19 cellular contexts compared by ENCODE assay signal in the genomic region with DNA sequence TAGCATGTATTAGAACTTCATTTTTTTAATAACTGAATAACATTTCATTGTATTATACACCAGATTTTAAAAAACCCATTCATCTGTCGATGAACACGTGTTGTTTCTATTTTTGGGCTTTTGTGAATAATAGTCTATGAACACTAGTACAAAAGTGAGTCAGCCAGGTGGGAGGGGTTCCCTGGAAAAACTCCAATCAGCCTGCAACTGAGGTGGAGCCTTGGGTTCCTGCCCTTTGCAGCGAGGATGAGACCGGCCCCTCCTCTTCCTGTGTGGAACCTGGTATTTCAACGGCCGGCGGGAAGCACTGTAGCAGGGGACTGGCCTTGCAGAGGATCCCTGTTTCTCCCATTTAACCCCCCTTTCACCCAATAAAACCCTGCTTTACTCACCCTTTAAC. TPM values are rescaled to one million over a fixed set of nuclear protein-coding genes. Genes with fewer than 3 reads are reported as not detected.
DNase-seq lines count a peak whose midpoint lies in the region; ATAC-seq and TF ChIP-seq lines count a peak whose summit lies in the region.
"Had no signal": no experiment of that assay in that cellular context is flagged by ENCODE, and none has a peak within 500 bp of the region (broad histone marks: within the 10 kb centered on the region; RNA-seq: fewer than 3 reads in every experiment).

No MANE protein-coding gene starts in this region.

- no peaks in the 10 kb centered on the region for H3F3A ChIP-seq in PC-3 (ENCODE audit: low read length, unreplicated experiment)

- H3K36me3 ChIP-seq in PC-3 (ENCODE audit: low read depth, low read length) = no peaks in the 10 kb centered on the region
- no peaks in the 10 kb centered on the region for H3K36me3 ChIP-seq in mesenchymal stem cell (ENCODE audit: control insufficient read depth in 1 of 2, insufficient read depth in 2 of 2, low read depth in 1 of 2, low read length in 2 of 2)
- no peaks in the 10 kb centered on the region for H3K36me3 ChIP-seq in body of pancreas (replicated peaks in 1 of 2; ENCODE audit: insufficient read depth in 1 of 2, low read depth in 2 of 2)

- H3K9me3 ChIP-seq in PC-3 (ENCODE audit: low read length) (no peaks in the 10 kb centered on the region), mesenchymal stem cell (ENCODE audit: control insufficient read depth, low read length) (peaks cover 9% of the 10 kb centered on the region), body of pancreas (no peaks in the 10 kb centered on the region)

- H3K4me2 ChIP-seq in PC-3 (ENCODE audit: low read length) (no peak overlapping the region), mesenchymal stem cell (ENCODE audit: low read length, poor library complexity, severe bottlenecking) (no peak overlapping the region)
- H3K4me2 ChIP-seq: KMS-11 had no signal

- POLR2A ChIA-PET in PC-3 (lab: Charles Lee; ENCODE audit: unreplicated experiment) = no interaction called here

- H2BK120ac ChIP-seq in mesenchymal stem cell (ENCODE audit: low read depth, low read length) = no peak overlapping the region

- H2BK5ac ChIP-seq in mesenchymal stem cell (ENCODE audit: low read depth, low read length, poor library complexity, severe bottlenecking) = no peak overlapping the region

- H3K27ac ChIP-seq in PC-3 (ENCODE audit: low read length) (no peak overlapping the region), mesenchymal stem cell (ENCODE audit: low read length, poor library complexity, severe bottlenecking) (peak overlapping the region; percentile 15), body of pancreas (no peak overlapping the region)
- H3K27ac ChIP-seq: KMS-11 had no signal

- CTCF ChIA-PET in PC-3 (lab: Charles Lee) = no interaction called here

- H3K23ac ChIP-seq in mesenchymal stem cell (ENCODE audit: low read length in 2 of 2) = no peak overlapping the region

- no peak for TF ChIP-seq POLR2A in body of pancreas (IDR thresholded peaks at IDR 0.05)

- peak overlapping the region; percentile 74 for H2AK5ac ChIP-seq in mesenchymal stem cell (ENCODE audit: low read length, severe bottlenecking)

- H3K79me2 ChIP-seq in PC-3 (ENCODE audit: low read length) = no peaks in the 10 kb centered on the region

- no peak overlapping the region for H4K8ac ChIP-seq in mesenchymal stem cell (ENCODE audit: low read length)

- ATAC-seq in PC-3 (peak; percentile 10; the same call in 1 of the 2 replicates), body of pancreas (no peak)
- ATAC-seq: activated CD8-positive, alpha-beta memory T cell treated with anti-CD3 and anti-CD28 coated beads, Interleukin-2, amount 10 ng/mL, durations not matched to agents 7 days and 5 days; left ventricle myocardium superior had no signal

- H4K20me1 ChIP-seq in PC-3 (ENCODE audit: low read length) = no peaks in the 10 kb centered on the region

- H3K27me3 ChIP-seq in PC-3 (ENCODE audit: low read length) (no peaks in the 10 kb centered on the region), mesenchymal stem cell (ENCODE audit: control insufficient read depth in 1 of 2, insufficient read depth in 1 of 2, low read length in 2 of 2) (no peaks in the 10 kb centered on the region), body of pancreas (no peaks in the 10 kb centered on the region)

- no peak overlapping the region for H3K14ac ChIP-seq in mesenchymal stem cell (ENCODE audit: low read length in 2 of 2)

- H4K91ac ChIP-seq in mesenchymal stem cell (ENCODE audit: low read length) = no peak overlapping the region

- TF ChIP-seq CTCF in PC-3 (conservative IDR thresholded peaks at IDR 0.05; ENCODE audit: low read depth, low read length) = no peak
- no peak for TF ChIP-seq CTCF in body of pancreas (IDR thresholded peaks at IDR 0.05)

- intact Hi-C loops in PC-3 (cut with micrococcal nuclease) = no loop called here
- intact Hi-C loops in body of pancreas (cut with DNase I) = no loop called here

- WGBS in mesenchymal stem cell = 80% methylated on average over 7 of the region's 7 CpGs
- 85 to 88% methylated on average over 7 of the region's 7 CpGs for WGBS in body of pancreas, 2 donors

- no TSS peak for BruUV-seq in PC-3 (replicated peaks; lab: Mats Ljungman, UMichigan)

- H3K9ac ChIP-seq in PC-3 (ENCODE audit: low read length) = no peak overlapping the region
- peak overlapping the region; percentile 64 for H3K9ac ChIP-seq in mesenchymal stem cell (ENCODE audit: low read length)
- H3K9ac ChIP-seq: KMS-11 had no signal

- H2AFZ ChIP-seq in PC-3 (ENCODE audit: low read length) = no peak overlapping the region
- no peak overlapping the region for H2AFZ ChIP-seq in mesenchymal stem cell (ENCODE audit: low read depth, low read length)

- no peak overlapping the region for H3K18ac ChIP-seq in mesenchymal stem cell (ENCODE audit: low read depth in 1 of 2, low read length in 2 of 2)

- no peak overlapping the region for H3K4me3 ChIP-seq in PC-3 (ENCODE audit: low read length)
- H3K4me3 ChIP-seq in mesenchymal stem cell (ENCODE audit: insufficient read depth in 1 of 2, low read depth in 1 of 2, low read length in 2 of 2) = no peak overlapping the region
- no peak overlapping the region for H3K4me3 ChIP-seq in body of pancreas

- no peak overlapping the region for H2BK12ac ChIP-seq in mesenchymal stem cell (ENCODE audit: low read length in 2 of 2)

- H3K4ac ChIP-seq in mesenchymal stem cell (ENCODE audit: low read depth in 1 of 2, low read length in 2 of 2) = no peak overlapping the region

- H3K4me1 ChIP-seq in PC-3 (ENCODE audit: insufficient read depth, low read length) = peaks cover 33% of the 10 kb centered on the region
- H3K4me1 ChIP-seq in mesenchymal stem cell (ENCODE audit: control insufficient read depth, insufficient read depth, low read depth, low read length) = peaks cover 4% of the 10 kb centered on the region
- no peaks in the 10 kb centered on the region for H3K4me1 ChIP-seq in body of pancreas

- H3K79me1 ChIP-seq in mesenchymal stem cell (replicated peaks; ENCODE audit: low read length, poor library complexity, severe bottlenecking) = no peaks in the 10 kb centered on the region

- peak; percentile 15 for DNase-seq in ELR (ENCODE audit: low read depth)
- DNase-seq in PC-3 = peak; percentile 68
- peak; percentile 37 for DNase-seq in dermis blood vessel endothelial cell
- no peak for DNase-seq in mesenchymal stem cell
- no peak for DNase-seq in GM03348 (ENCODE audit: low spot score)
- no peak for DNase-seq in AG08395 (ENCODE audit: low spot score)
- no peak for DNase-seq in body of pancreas
- DNase-seq: activated CD4-positive, alpha-beta T cell treated with anti-CD3 and anti-CD28 coated beads for 1 hour; activated CD8-positive, alpha-beta memory T cell treated with anti-CD3 and anti-CD28 coated beads, Interleukin-2, amount 10 ng/mL, durations not matched to agents 7 days and 5 days; activated naive CD8-positive, alpha-beta T cell treated with anti-CD3 and anti-CD28 coated beads for 36 hours; cortex of kidney; DMS79; left ventricle myocardium superior; NCI-H1417; NCI-H526 treated with DMSO at 0.1 percent for 48 hours had no signal

- no peaks in the 10 kb centered on the region for H3K9me2 ChIP-seq in PC-3 (replicated peaks; ENCODE audit: low read length)

- H2BK15ac ChIP-seq in mesenchymal stem cell (ENCODE audit: low read depth, poor library complexity, severe bottlenecking) = no peak overlapping the region

RNA-seq across cellular contexts. Expression of gene LMNTD1, which starts 56.1 kb away (rescaled TPM):
- not detected in 2 replicates for total RNA-seq in PC-3 (2014; rRNA removed)
- total RNA-seq in dermis blood vessel endothelial cell = 0.19 TPM in 1 of 2 replicates, not detected in the other
- not detected for polyA plus RNA-seq in mesenchymal stem cell (2013, experiment 1 of 2)
- not detected for polyA plus RNA-seq in mesenchymal stem cell (2013, experiment 2 of 2)
- total RNA-seq in body of pancreas = 10 to 100 TPM in 1 of 2 donors, 1 to 10 TPM in 1; 1.3 to 21.4 TPM
- total RNA-seq: activated CD8-positive, alpha-beta memory T cell treated with anti-CD3 and anti-CD28 coated beads, Interleukin-2, amount 10 ng/mL, durations not matched to agents 7 days and 5 days; activated naive CD8-positive, alpha-beta T cell treated with anti-CD3 and anti-CD28 coated beads for 36 hours; CD4-positive, alpha-beta memory T cell; left ventricle myocardium superior; renal cortical epithelial cell; SK-MEL-5 had no signal
- polyA plus RNA-seq: CD4-positive, alpha-beta memory T cell had no signal

Comparison
In these comparisons a context has a peak if more than half of its experiments do, and no peak if none do; other contexts are left out.
1. DNase-seq: peak in ELR (single experiment), PC-3 (single experiment) and dermis blood vessel endothelial cell (single experiment); none in mesenchymal stem cell (single experiment), GM03348 (single experiment), AG08395 (single experiment) and body of pancreas (0 of 4).